Comparison of ENCODE assay signal across 8 cellular contexts in genomic region chr19:12913011-12913561, GRCh38. TPM values are rescaled to one million over a fixed set of nuclear protein-coding genes. Genes with fewer than 3 reads are reported as not detected.
DNase-seq lines count a peak whose midpoint lies in the region; ATAC-seq and TF ChIP-seq lines count a peak whose summit lies in the region.

No MANE protein-coding gene starts in this region.

- CTCF ChIA-PET in activated CD4-positive, alpha-beta T cell treated with anti-CD3 and anti-CD28 coated beads for 36 hours (lab: Charles Lee) = interaction anchor here (0.7 to 1.7 kb wide), 8 partner anchors 17 to 64 kb away, joined by 3 to 8 read pairs (median 4); partner anchors contain the start of gene FARSA

- H3K4me1 Mint-ChIP-seq in stimulated activated naive CD8-positive, alpha-beta T cell treated with anti-CD3 and anti-CD28 coated beads, Interleukin-15, amount 100 ng/mL, for 72 hours = peaks cover 37% of the 10 kb centered on the region
- peaks cover 20% of the 10 kb centered on the region for H3K4me1 Mint-ChIP-seq in activated CD4-positive, alpha-beta T cell treated with anti-CD3 and anti-CD28 coated beads for 36 hours

- POLR2A ChIA-PET in activated CD4-positive, alpha-beta T cell treated with anti-CD3 and anti-CD28 coated beads for 36 hours (lab: Charles Lee) = interaction anchor here (0.7 to 1.6 kb wide), 2 partner anchors 22 to 163 kb away, joined by 6 to 7 read pairs; partner anchors contain the start of gene GCDH

- H3K9me3 Mint-ChIP-seq in stimulated activated naive CD8-positive, alpha-beta T cell treated with anti-CD3 and anti-CD28 coated beads, Interleukin-15, amount 100 ng/mL, for 72 hours = no peaks in the 10 kb centered on the region
- H3K9me3 Mint-ChIP-seq in activated CD4-positive, alpha-beta T cell treated with anti-CD3 and anti-CD28 coated beads for 36 hours (ENCODE audit: low read depth) = no peaks in the 10 kb centered on the region

- no peaks in the 10 kb centered on the region for H3K27me3 Mint-ChIP-seq in stimulated activated naive CD8-positive, alpha-beta T cell treated with anti-CD3 and anti-CD28 coated beads, Interleukin-15, amount 100 ng/mL, for 72 hours
- no peaks in the 10 kb centered on the region for H3K27me3 Mint-ChIP-seq in activated CD4-positive, alpha-beta T cell treated with anti-CD3 and anti-CD28 coated beads for 36 hours

- no peaks in the 10 kb centered on the region for H3K36me3 Mint-ChIP-seq in activated CD4-positive, alpha-beta T cell treated with anti-CD3 and anti-CD28 coated beads for 36 hours (ENCODE audit: low read depth)

- ATAC-seq in stimulated activated naive CD8-positive, alpha-beta T cell treated with anti-CD3 and anti-CD28 coated beads, Interleukin-15, amount 100 ng/mL, for 72 hours = no peak
- no peak for ATAC-seq in stimulated activated naive CD8-positive, alpha-beta T cell treated with anti-CD3 and anti-CD28 coated beads, Interleukin-15, Interleukin-2, amounts not matched to agents 100 U/mL and 50 U/mL, for 24 hours
- ATAC-seq in SK-N-SH treated with all-trans-retinoic acid at 6 μM for 48 hours (peak; percentile 73), omental fat pad (ENCODE audit: low FRiP score) (peak; percentile 57)
- no peak for ATAC-seq in activated CD4-positive, alpha-beta T cell treated with anti-CD3 and anti-CD28 coated beads for 36 hours

- no peak for DNase-seq in stimulated activated naive CD8-positive, alpha-beta T cell treated with anti-CD3 and anti-CD28 coated beads, Interleukin-15, amount 100 ng/mL, for 72 hours
- no peak for DNase-seq in stimulated activated naive CD8-positive, alpha-beta T cell treated with anti-CD3 and anti-CD28 coated beads, Interleukin-15, Interleukin-2, amounts not matched to agents 100 U/mL and 50 U/mL, for 24 hours
- DNase-seq in globus pallidus (ENCODE audit: low spot score) = peak; percentile 84
- no peak for DNase-seq in omental fat pad (ENCODE audit: low spot score)
- DNase-seq in HuH-7 (ENCODE audit: low spot score) = no peak
- no peak for DNase-seq in stimulated activated CD4-positive, alpha-beta T cell treated with anti-CD3 and anti-CD28 coated beads, Interleukin-4, amount 100 ng/mL, for 24 hours
- DNase-seq in activated CD4-positive, alpha-beta T cell treated with anti-CD3 and anti-CD28 coated beads for 36 hours = no peak

- no peak overlapping the region for H3K4me3 Mint-ChIP-seq in stimulated activated naive CD8-positive, alpha-beta T cell treated with anti-CD3 and anti-CD28 coated beads, Interleukin-15, amount 100 ng/mL, for 72 hours
- no peak overlapping the region for H3K4me3 Mint-ChIP-seq in activated CD4-positive, alpha-beta T cell treated with anti-CD3 and anti-CD28 coated beads for 36 hours

- intact Hi-C loops in activated CD4-positive, alpha-beta T cell treated with anti-CD3 and anti-CD28 coated beads for 36 hours (cut with DNase I, micrococcal nuclease) = no loop called here

- TF ChIP-seq CTCF in omental fat pad (IDR thresholded peaks at IDR 0.05) = no peak

- peak overlapping the region; percentile 68 to 78 for H3K27ac Mint-ChIP-seq in stimulated activated naive CD8-positive, alpha-beta T cell treated with anti-CD3 and anti-CD28 coated beads, Interleukin-15, amount 100 ng/mL, for 72 hours
- H3K27ac Mint-ChIP-seq in activated CD4-positive, alpha-beta T cell treated with anti-CD3 and anti-CD28 coated beads for 36 hours = no peak overlapping the region

TF ChIP-seq in SK-N-SH treated with all-trans-retinoic acid at 6 μM for 48 hours, 23 proteins besides CTCF, POLR2A, EP300 and RAD21:
- TF ChIP-seq POU6F1 (CRISPR knock-in tag; IDR thresholded peaks at IDR 0.05; ENCODE audit: borderline replicate concordance, low read depth) (no peak), PPARA (CRISPR knock-in tag; IDR thresholded peaks at IDR 0.05; ENCODE audit: borderline replicate concordance) (no peak), ZNF70 (CRISPR knock-in tag; IDR thresholded peaks at IDR 0.05) (0 out of 2 replicates have a peak, but pooled peaks have one; percentile 13), CREB5 (CRISPR knock-in tag; IDR thresholded peaks at IDR 0.05; ENCODE audit: low read depth) (no peak), TSHZ2 (CRISPR knock-in tag; IDR thresholded peaks at IDR 0.05) (peak; percentile 63; the same call in 1 of the 2 replicates)

RNA-seq across cellular contexts. Expression of gene SYCE2, which starts 6.0 kb away (rescaled TPM):
- not detected for total RNA-seq in omental fat pad
- total RNA-seq in activated CD4-positive, alpha-beta T cell treated with anti-CD3 and anti-CD28 coated beads for 36 hours = 1 to 10 TPM; 2.7 to 3.5 TPM

RNA-seq across cellular contexts. Expression of gene FARSA, which starts 20.4 kb away (rescaled TPM):
- total RNA-seq in omental fat pad = 10 to 100 TPM; 31.1 to 61.1 (median 38.2) TPM
- total RNA-seq in activated CD4-positive, alpha-beta T cell treated with anti-CD3 and anti-CD28 coated beads for 36 hours = 100 to 1,000 TPM; 120 to 142 TPM

RNA-seq across cellular contexts. Expression of gene GCDH, which starts 22.1 kb away (rescaled TPM):
- 10 to 100 TPM; 36.1 to 51.4 (median 45.2) TPM for total RNA-seq in omental fat pad
- total RNA-seq in activated CD4-positive, alpha-beta T cell treated with anti-CD3 and anti-CD28 coated beads for 36 hours = 10 to 100 TPM; 36.2 to 41.1 TPM

RNA-seq across cellular contexts. Expression of gene CALR, which starts 25.3 kb away (rescaled TPM):
- total RNA-seq in omental fat pad = 100 to 1,000 TPM; 349 to 570 (median 439) TPM
- total RNA-seq in activated CD4-positive, alpha-beta T cell treated with anti-CD3 and anti-CD28 coated beads for 36 hours = 100 to 1,000 TPM; 557 to 569 TPM

RNA-seq across cellular contexts. Expression of gene KLF1, which starts 26.1 kb away (rescaled TPM):
- total RNA-seq in omental fat pad = under 1 TPM in 1 of 4 donors, not detected in 3; 0.69 TPM
- under 1 TPM; 0.18 to 0.37 TPM for total RNA-seq in activated CD4-positive, alpha-beta T cell treated with anti-CD3 and anti-CD28 coated beads for 36 hours

Comparison
In these comparisons a context has a peak if more than half of its experiments do, and no peak if none do; other contexts are left out.
1. ATAC-seq: peak in SK-N-SH treated with all-trans-retinoic acid at 6 μM for 48 hours (single experiment) and omental fat pad (single experiment); none in stimulated activated naive CD8-positive, alpha-beta T cell treated with anti-CD3 and anti-CD28 coated beads, Interleukin-15, amount 100 ng/mL, for 72 hours (single experiment), stimulated activated naive CD8-positive, alpha-beta T cell treated with anti-CD3 and anti-CD28 coated beads, Interleukin-15, Interleukin-2, amounts not matched to agents 100 U/mL and 50 U/mL, for 24 hours (single experiment) and activated CD4-positive, alpha-beta T cell treated with anti-CD3 and anti-CD28 coated beads for 36 hours (single experiment).